In the genomic region with DNA sequence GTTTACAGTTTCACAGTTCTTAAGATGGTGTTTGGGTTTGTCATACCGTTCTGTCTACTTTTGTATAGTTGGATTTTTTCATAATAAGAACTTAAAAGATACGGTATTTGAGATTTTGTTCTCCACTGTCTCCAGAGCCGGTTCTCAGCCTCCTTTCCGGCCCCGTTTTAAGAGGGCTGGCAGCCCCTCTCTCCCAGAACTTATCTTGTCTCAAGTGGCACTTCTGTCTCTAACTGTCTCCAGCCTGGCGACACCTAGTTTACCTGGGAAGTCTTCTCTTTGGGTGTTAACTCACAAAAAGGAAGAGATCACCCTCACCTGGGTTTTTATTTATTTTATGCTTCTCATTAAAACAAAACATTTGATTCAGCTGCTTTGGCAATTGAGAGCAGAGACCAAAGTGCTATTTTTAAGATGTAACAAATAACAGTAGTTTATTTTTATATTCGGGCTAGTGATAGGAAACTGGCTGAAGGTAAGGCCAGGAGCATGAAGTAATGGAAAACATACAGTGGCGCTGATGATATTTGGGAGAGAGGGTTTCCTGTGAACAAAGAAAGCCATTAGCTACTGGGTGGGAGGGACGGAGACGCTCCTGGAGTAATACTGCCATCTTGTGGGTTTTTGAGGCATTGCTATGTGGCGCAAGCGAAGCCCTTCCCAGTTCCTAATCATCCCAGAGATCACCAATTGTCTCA, we compare ENCODE assay signal across 8 cellular contexts. TPM values are rescaled to one million over a fixed set of nuclear protein-coding genes. Genes with fewer than 3 reads are reported as not detected.
DNase-seq lines count a peak whose midpoint lies in the region; ATAC-seq and TF ChIP-seq lines count a peak whose summit lies in the region.

No MANE protein-coding gene starts in this region.

- DNase-seq in PC-9 (peak; percentile 45 to 59), fibroblast of the aortic adventitia (ENCODE audit: low read depth) (peak; percentile 87), substantia nigra (lab: John Stamatoyannopoulos, UW) (peak in 36 of 49 donors; percentile 8 to 71 (median 36))
- DNase-seq in activated T-cell treated with anti-CD3 and anti-CD28 coated beads, Interleukin-2, amount 50 U/mL, for 72 hours: peak; percentile 63 to 74

- H3K9me2 ChIP-seq in DOHH2 (replicated peaks; ENCODE audit: control insufficient read depth, low read length): no peaks in the 10 kb centered on the region
- no peaks in the 10 kb centered on the region for H3K9me2 ChIP-seq in PC-9 (ENCODE audit: insufficient read depth)

- POLR2A ChIA-PET in PC-9 (lab: Charles Lee; ENCODE audit: unreplicated experiment): interaction anchor here (0.7 kb wide), 1 partner anchor 21 kb away, joined by 3 read pairs; no protein-coding TSS in a partner anchor

- H3K27ac Mint-ChIP-seq in activated T-cell treated with anti-CD3 and anti-CD28 coated beads, Interleukin-2, amount 50 U/mL, for 72 hours: no peak overlapping the region

- peak; percentile 97 for TF ChIP-seq RAD21 in Ishikawa (IDR thresholded peaks at IDR 0.05; ENCODE audit: low read depth)

- peak overlapping the region; percentile 44 for H3K4me2 ChIP-seq in DOHH2 (ENCODE audit: low read length)
- H3K4me2 ChIP-seq in PC-9: no peak overlapping the region

- no peaks in the 10 kb centered on the region for H3K9me3 Mint-ChIP-seq in activated T-cell treated with anti-CD3 and anti-CD28 coated beads, Interleukin-2, amount 50 U/mL, for 72 hours

- H3K27me3 Mint-ChIP-seq in activated T-cell treated with anti-CD3 and anti-CD28 coated beads, Interleukin-2, amount 50 U/mL, for 72 hours (ENCODE audit: low read depth): no peaks in the 10 kb centered on the region

- H3K36me3 Mint-ChIP-seq in activated T-cell treated with anti-CD3 and anti-CD28 coated beads, Interleukin-2, amount 50 U/mL, for 72 hours (ENCODE audit: insufficient read depth in 2 of 2): no peaks in the 10 kb centered on the region

- H3K4me1 Mint-ChIP-seq in activated T-cell treated with anti-CD3 and anti-CD28 coated beads, Interleukin-2, amount 50 U/mL, for 72 hours (ENCODE audit: low read depth): peaks cover 11% of the 10 kb centered on the region

- ATAC-seq in GM21576 (IDR thresholded peaks at IDR 0.05; ENCODE audit: unreplicated experiment): peak; percentile 83
- peak; percentile 82 to 90 for ATAC-seq in activated T-cell treated with anti-CD3 and anti-CD28 coated beads, Interleukin-2, amount 50 U/mL, for 72 hours (replicated peaks in 1 of 2)

- H2AFZ ChIP-seq in PC-9 (no peak overlapping the region), neuron (ENCODE audit: low read depth, low read length) (peak overlapping the region; percentile 88)

- H3K9me3 ChIP-seq in DOHH2 (ENCODE audit: control insufficient read depth, insufficient read depth, low read length): no peaks in the 10 kb centered on the region
- no peaks in the 10 kb centered on the region for H3K9me3 ChIP-seq in PC-9 (ENCODE audit: insufficient read depth, low read depth)
- H3K9me3 ChIP-seq in neuron (ENCODE audit: low read length): no peaks in the 10 kb centered on the region

- H3K27me3 ChIP-seq in DOHH2 (ENCODE audit: control insufficient read depth, low read length) (no peaks in the 10 kb centered on the region; the same call in 1 of the 2 replicates), PC-9 (ENCODE audit: insufficient read depth, low read depth) (no peaks in the 10 kb centered on the region), neuron (ENCODE audit: insufficient read depth, low read length) (no peaks in the 10 kb centered on the region)

- H3K4me3 Mint-ChIP-seq in activated T-cell treated with anti-CD3 and anti-CD28 coated beads, Interleukin-2, amount 50 U/mL, for 72 hours: peak overlapping the region; percentile 71 to 77

- H3K27ac ChIP-seq in DOHH2 (ENCODE audit: low read depth, low read length) (no peak overlapping the region), PC-9 (no peak overlapping the region), substantia nigra (ENCODE audit: low read depth, low read length, poor library complexity, severe bottlenecking) (no peak overlapping the region)

- CTCF ChIA-PET in PC-9 (lab: Charles Lee): interaction anchor here (1.2 kb wide), 1 partner anchor 633 kb away, joined by 6 read pairs; no protein-coding TSS in a partner anchor

- peaks cover 17% of the 10 kb centered on the region for H3K4me1 ChIP-seq in DOHH2 (ENCODE audit: control insufficient read depth, low read length)
- H3K4me1 ChIP-seq in PC-9 (replicated peaks; ENCODE audit: insufficient read depth): no peaks in the 10 kb centered on the region
- H3K4me1 ChIP-seq in neuron (ENCODE audit: insufficient read depth, low read length): peaks cover 7% of the 10 kb centered on the region

- H4K20me1 ChIP-seq in DOHH2 (ENCODE audit: control insufficient read depth, insufficient read depth, low read depth, low read length) (no peaks in the 10 kb centered on the region), PC-9 (ENCODE audit: insufficient read depth) (no peaks in the 10 kb centered on the region)

- no peaks in the 10 kb centered on the region for H3K36me3 ChIP-seq in DOHH2 (ENCODE audit: control insufficient read depth, low read length)
- H3K36me3 ChIP-seq in PC-9 (ENCODE audit: low read depth): no peaks in the 10 kb centered on the region
- H3K36me3 ChIP-seq in neuron (ENCODE audit: insufficient read depth, low read length): no peaks in the 10 kb centered on the region

- H3K4me3 ChIP-seq in DOHH2 (ENCODE audit: low read length) (peak overlapping the region; percentile 17), PC-9 (no peak overlapping the region), fibroblast of the aortic adventitia (ENCODE audit: low read depth, low read length) (peak overlapping the region; percentile 43), neuron (ENCODE audit: low read length) (peak overlapping the region; percentile 31)

- BruUV-seq in PC-9 (replicated peaks; lab: Mats Ljungman, UMichigan): no TSS peak

- no peak for TF ChIP-seq EP300 in Ishikawa (IDR thresholded peaks at IDR 0.05; ENCODE audit: borderline replicate concordance)

- H3K79me2 ChIP-seq in DOHH2 (ENCODE audit: control insufficient read depth, low read length) (no peaks in the 10 kb centered on the region), PC-9 (ENCODE audit: low read depth) (no peaks in the 10 kb centered on the region)

- intact Hi-C loops in PC-9 (cut with micrococcal nuclease; ENCODE audit: unreplicated experiment): loop anchor here (1.0 to 10.0 kb wide), 4 partner anchors 77 to 1922 kb away; a partner anchor contains a TSS

- TF ChIP-seq CTCF in DOHH2 (IDR thresholded peaks at IDR 0.05; ENCODE audit: low read depth, low read length, poor library complexity, severe bottlenecking) (peak; percentile 78), PC-9 (conservative IDR thresholded peaks at IDR 0.05) (peak; percentile 83), fibroblast of the aortic adventitia (IDR thresholded peaks at IDR 0.05; ENCODE audit: insufficient read depth, low read length) (peak; percentile 98)

- H3F3A ChIP-seq in DOHH2 (ENCODE audit: control insufficient read depth, insufficient read depth) (no peaks in the 10 kb centered on the region), PC-9 (ENCODE audit: insufficient read depth, low read depth) (no peaks in the 10 kb centered on the region)

TF ChIP-seq in Ishikawa, 13 proteins besides CTCF, POLR2A, EP300 and RAD21:
- TF ChIP-seq FOXM1 (IDR thresholded peaks at IDR 0.05; ENCODE audit: borderline replicate concordance, low read depth) (no peak), CEBPB (IDR thresholded peaks at IDR 0.05) (peak; percentile 59; the same call in 1 of the 2 replicates), YY1 (IDR thresholded peaks at IDR 0.05; ENCODE audit: low read depth) (no peak)

RNA-seq across cellular contexts. Expression of a gene that starts 48.3 kb away (rescaled TPM):
- total RNA-seq in PC-9 (2021) (3.8 and 4.3 TPM in 2 replicates), fibroblast of the aortic adventitia (ENCODE audit: low replicate concordance) (1.3 and 2.4 TPM in 2 replicates)
- total RNA-seq in activated T-cell treated with anti-CD3 and anti-CD28 coated beads, Interleukin-2, amount 50 U/mL, for 72 hours: 1 to 10 TPM; 2.4 to 2.8 TPM

Comparison
In these comparisons a context has a peak if more than half of its experiments do, and no peak if none do; other contexts are left out.
1. DNase-seq: peak in every context shown above with its lines; median percentile 87 in fibroblast of the aortic adventitia; 68 in activated T-cell treated with anti-CD3 and anti-CD28 coated beads, Interleukin-2, amount 50 U/mL, for 72 hours; 52 in PC-9; 36 in substantia nigra.